Comparison of ENCODE assay signal across 12 cellular contexts in genomic region chr20:18139832-18140231, GRCh38. TPM values are rescaled to one million over a fixed set of nuclear protein-coding genes. Genes with fewer than 3 reads are reported as not detected.
DNase-seq lines count a peak whose midpoint lies in the region; ATAC-seq and TF ChIP-seq lines count a peak whose summit lies in the region.
"Had no signal": no experiment of that assay in that cellular context is flagged by ENCODE, and none has a peak within 500 bp of the region (broad histone marks: within the 10 kb centered on the region; RNA-seq: fewer than 3 reads in every experiment).

No MANE protein-coding gene starts in this region.

- H3K9me3 ChIP-seq in CD8-positive, alpha-beta memory T cell (ENCODE audit: low read length) = no peaks in the 10 kb centered on the region
- no peaks in the 10 kb centered on the region for H3K9me3 ChIP-seq in neural cell (ENCODE audit: low read length)
- H3K9me3 ChIP-seq: testis had no signal

- no peaks in the 10 kb centered on the region for H3K27me3 ChIP-seq in CD8-positive, alpha-beta memory T cell (ENCODE audit: insufficient read depth, low read length, poor library complexity, severe bottlenecking)
- no peaks in the 10 kb centered on the region for H3K27me3 ChIP-seq in neural cell (ENCODE audit: insufficient read depth, low read depth, low read length)
- H3K27me3 ChIP-seq: testis had no signal

- H4K20me1 ChIP-seq in neural cell (ENCODE audit: insufficient read depth) = no peaks in the 10 kb centered on the region

- peaks cover 26% of the 10 kb centered on the region for H3K79me2 ChIP-seq in neural cell (replicated peaks; ENCODE audit: insufficient read depth, low read length)

- peaks cover 3 to 33% (median 5%) of the 10 kb centered on the region in 3 donors for H3K36me3 Mint-ChIP-seq in CD8-positive, alpha-beta memory T cell
- H3K36me3 Mint-ChIP-seq in activated naive CD8-positive, alpha-beta T cell = peaks cover 14% of the 10 kb centered on the region

- H2AFZ ChIP-seq in neural cell (ENCODE audit: low read depth, low read length) = no peak overlapping the region

- TF ChIP-seq CTCF in HFF-Myc (IDR thresholded peaks at IDR 0.05; ENCODE audit: low read depth, low read length, missing control alignments) (no peak), neural cell (IDR thresholded peaks at IDR 0.05; ENCODE audit: poor library complexity, severe bottlenecking) (no peak), GM10248 (IDR thresholded peaks at IDR 0.05; ENCODE audit: control extremely low read depth, extremely low read depth, low read depth, missing control alignments) (no peak)

- peaks cover 24% of the 10 kb centered on the region for H3K4me1 ChIP-seq in CD8-positive, alpha-beta memory T cell (ENCODE audit: insufficient read depth, low read length)

- no peaks in the 10 kb centered on the region for H3K9me2 ChIP-seq in neural cell (ENCODE audit: insufficient read depth, low read length)

- DNase-seq in CD8-positive, alpha-beta memory T cell = no peak
- no peak for DNase-seq in HFF-Myc (ENCODE audit: extremely low read depth, low read depth)
- no peak for DNase-seq in NCI-H1417 (lab: John Stamatoyannopoulos, UW)
- DNase-seq in GM10248 (ENCODE audit: extremely low spot score) = no peak
- DNase-seq: activated CD8-positive, alpha-beta memory T cell treated with anti-CD3 and anti-CD28 coated beads, Interleukin-2, amount 10 ng/mL, durations not matched to agents 7 days and 5 days; NCI-H2171 treated with DMSO at 0.1 percent for 48 hours; testis had no signal

- H3K4me3 ChIP-seq in CD8-positive, alpha-beta memory T cell (ENCODE audit: low read length) = no peak overlapping the region
- peak overlapping the region; percentile 96; the same call in 1 of the 2 replicates for H3K4me3 ChIP-seq in HFF-Myc (replicated peaks; ENCODE audit: low read depth, low read length)
- H3K4me3 ChIP-seq in neural cell (ENCODE audit: low read length) = peak overlapping the region; percentile 97
- H3K4me3 ChIP-seq: testis had no signal

- H3K27ac Mint-ChIP-seq in CD8-positive, alpha-beta memory T cell = peak overlapping the region in 5 of 8 donors; percentile 33 to 95 (median 90)
- peak overlapping the region; percentile 50 for H3K27ac Mint-ChIP-seq in activated naive CD8-positive, alpha-beta T cell
- H3K27ac Mint-ChIP-seq: activated CD8-positive, alpha-beta memory T cell treated with anti-CD3 and anti-CD28 coated beads, Interleukin-2, amount 10 ng/mL, durations not matched to agents 7 days and 5 days had no signal

- H3K4me1 Mint-ChIP-seq in CD8-positive, alpha-beta memory T cell = peaks cover 36 to 56% (median 38%) of the 10 kb centered on the region in 3 donors
- H3K4me1 Mint-ChIP-seq in activated naive CD8-positive, alpha-beta T cell (ENCODE audit: low read depth) = peaks cover 48% of the 10 kb centered on the region

- no peak overlapping the region for H3K27ac ChIP-seq in CD8-positive, alpha-beta memory T cell (ENCODE audit: low read depth, low read length)
- no peak overlapping the region for H3K27ac ChIP-seq in neural cell (ENCODE audit: low read length)
- H3K27ac ChIP-seq: testis had no signal

- H3K9me3 Mint-ChIP-seq in CD8-positive, alpha-beta memory T cell = no peaks in the 10 kb centered on the region
- H3K9me3 Mint-ChIP-seq in activated naive CD8-positive, alpha-beta T cell (ENCODE audit: low read depth) = no peaks in the 10 kb centered on the region
- H3K9me3 Mint-ChIP-seq: T-helper 1 cell treated with Interleukin-12 subunit alpha and Interleukin-12 subunit beta and Interleukin-4 antibody, amounts not matched to agents 30 μg/mL and 1 μg/mL, for 36 hours had no signal

- H3K4me3 Mint-ChIP-seq in CD8-positive, alpha-beta memory T cell = peak overlapping the region; percentile 15 to 94 (median 88)
- H3K4me3 Mint-ChIP-seq in activated naive CD8-positive, alpha-beta T cell = peak overlapping the region; percentile 92

- ATAC-seq in HG03571 (IDR thresholded peaks at IDR 0.05; ENCODE audit: unreplicated experiment) = no peak
- ATAC-seq: activated CD8-positive, alpha-beta memory T cell treated with anti-CD3 and anti-CD28 coated beads, Interleukin-2, amount 10 ng/mL, durations not matched to agents 7 days and 5 days; sciatic nerve had no signal

- H3F3A ChIP-seq in neural cell (ENCODE audit: insufficient read depth, low read length, poor library complexity, severe bottlenecking) = no peaks in the 10 kb centered on the region

- H3K4me2 ChIP-seq in neural cell (ENCODE audit: low read length) = peak overlapping the region; percentile 99

- TF ChIP-seq RAD21 in neural cell (conservative IDR thresholded peaks at IDR 0.05) = no peak

- H3K36me3 ChIP-seq in CD8-positive, alpha-beta memory T cell (ENCODE audit: insufficient read depth, low read length) = peaks cover 2% of the 10 kb centered on the region
- H3K36me3 ChIP-seq in neural cell (ENCODE audit: insufficient read depth, low read length) = no peaks in the 10 kb centered on the region

- POLR2A ChIA-PET in CD8-positive, alpha-beta memory T cell (lab: Charles Lee) = no interaction called here
- POLR2A ChIA-PET in GM10248 (lab: Yijun Ruan, JAX) = no interaction called here

- no peak overlapping the region for H3K9ac ChIP-seq in neural cell (ENCODE audit: low read length)

- CTCF ChIA-PET in CD8-positive, alpha-beta memory T cell (lab: Charles Lee) = interaction anchor here (1.7 kb wide), 1 partner anchor 457 kb away, joined by 3 read pairs; the partner anchor contains the start of gene RRBP1
- CTCF ChIA-PET in GM10248 (lab: Yijun Ruan, JAX) = no interaction called here

- TF ChIP-seq EP300 in neural cell (conservative IDR thresholded peaks at IDR 0.05; ENCODE audit: poor library complexity, severe bottlenecking) = no peak

- H3K27me3 Mint-ChIP-seq in CD8-positive, alpha-beta memory T cell = peaks cover 0 to 2% of the 10 kb centered on the region in 2 donors
- no peaks in the 10 kb centered on the region for H3K27me3 Mint-ChIP-seq in activated naive CD8-positive, alpha-beta T cell
- H3K27me3 Mint-ChIP-seq: activated CD8-positive, alpha-beta memory T cell treated with anti-CD3 and anti-CD28 coated beads, Interleukin-2, amount 10 ng/mL, durations not matched to agents 7 days and 5 days had no signal

TF ChIP-seq in neural cell, 6 proteins besides CTCF, POLR2A, EP300 and RAD21:
- TF ChIP-seq POLR2AphosphoS5 (IDR thresholded peaks at IDR 0.05) (no peak), SMC3 (conservative IDR thresholded peaks at IDR 0.05; ENCODE audit: poor library complexity) (no peak), EZH2 (IDR thresholded peaks at IDR 0.05; ENCODE audit: borderline replicate concordance, insufficient read depth, low read length, poor library complexity, severe bottlenecking) (no peak)

RNA-seq across cellular contexts. Expression of gene KAT14, which starts 2.2 kb away (rescaled TPM):
- total RNA-seq in CD8-positive, alpha-beta memory T cell = 10 to 100 TPM; 18.6 to 21.4 TPM
- polyA plus RNA-seq in CD8-positive, alpha-beta memory T cell = 17.8 TPM
- polyA plus RNA-seq in neural cell = 19.3 and 29.2 TPM in 2 replicates
- polyA minus RNA-seq in neural cell = 32.3 and 37.3 TPM in 2 replicates

RNA-seq across cellular contexts. Expression of gene PET117, which starts 2.2 kb away (rescaled TPM):
- total RNA-seq in CD8-positive, alpha-beta memory T cell = 10 to 100 TPM; 14.7 to 15.6 TPM
- polyA plus RNA-seq in CD8-positive, alpha-beta memory T cell = 36.0 TPM
- 24.9 and 39.0 TPM in 2 replicates for polyA plus RNA-seq in neural cell
- polyA minus RNA-seq in neural cell = 22.2 and 27.2 TPM in 2 replicates
